Comparison of ENCODE assay signal across 1 cellular context in the genomic region with DNA sequence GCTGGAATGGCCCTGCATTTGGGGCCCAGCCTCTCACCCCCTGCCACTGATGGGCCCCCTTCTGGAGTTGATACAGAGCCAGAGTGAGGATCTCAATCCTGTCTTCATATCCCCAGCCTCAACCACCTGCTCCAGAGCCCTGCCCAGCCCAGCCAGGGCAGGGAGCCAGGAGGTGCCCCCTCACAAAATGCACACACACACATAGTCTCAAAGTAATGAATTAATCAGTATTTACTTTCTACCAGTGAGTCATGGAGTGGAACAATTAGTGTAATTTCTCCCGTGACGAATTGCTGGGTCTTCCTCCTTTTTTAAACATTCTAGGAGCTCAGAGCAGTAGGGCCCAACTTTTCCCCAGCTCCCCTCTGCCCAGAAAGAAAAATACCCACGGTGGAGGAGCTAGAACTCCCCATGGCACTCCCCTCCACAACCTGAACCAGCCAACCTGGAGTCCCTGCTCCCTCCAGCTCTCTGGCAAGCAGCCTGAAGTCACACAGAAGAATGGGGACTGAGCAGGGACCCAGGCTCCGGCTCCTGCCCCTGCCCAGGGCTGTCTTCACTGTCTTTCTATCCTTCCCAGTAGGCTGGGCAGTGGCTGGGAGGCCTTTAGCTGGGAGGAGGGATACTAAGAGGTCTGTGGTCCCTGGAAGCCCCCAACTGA.
TF ChIP-seq lines count a peak whose summit lies in the region.

No MANE protein-coding gene starts in this region.

TF ChIP-seq in HEK293, 187 proteins besides CTCF, POLR2A, EP300 and RAD21 (continued from another document and continues in another):
- TF ChIP-seq, protein P1, sequence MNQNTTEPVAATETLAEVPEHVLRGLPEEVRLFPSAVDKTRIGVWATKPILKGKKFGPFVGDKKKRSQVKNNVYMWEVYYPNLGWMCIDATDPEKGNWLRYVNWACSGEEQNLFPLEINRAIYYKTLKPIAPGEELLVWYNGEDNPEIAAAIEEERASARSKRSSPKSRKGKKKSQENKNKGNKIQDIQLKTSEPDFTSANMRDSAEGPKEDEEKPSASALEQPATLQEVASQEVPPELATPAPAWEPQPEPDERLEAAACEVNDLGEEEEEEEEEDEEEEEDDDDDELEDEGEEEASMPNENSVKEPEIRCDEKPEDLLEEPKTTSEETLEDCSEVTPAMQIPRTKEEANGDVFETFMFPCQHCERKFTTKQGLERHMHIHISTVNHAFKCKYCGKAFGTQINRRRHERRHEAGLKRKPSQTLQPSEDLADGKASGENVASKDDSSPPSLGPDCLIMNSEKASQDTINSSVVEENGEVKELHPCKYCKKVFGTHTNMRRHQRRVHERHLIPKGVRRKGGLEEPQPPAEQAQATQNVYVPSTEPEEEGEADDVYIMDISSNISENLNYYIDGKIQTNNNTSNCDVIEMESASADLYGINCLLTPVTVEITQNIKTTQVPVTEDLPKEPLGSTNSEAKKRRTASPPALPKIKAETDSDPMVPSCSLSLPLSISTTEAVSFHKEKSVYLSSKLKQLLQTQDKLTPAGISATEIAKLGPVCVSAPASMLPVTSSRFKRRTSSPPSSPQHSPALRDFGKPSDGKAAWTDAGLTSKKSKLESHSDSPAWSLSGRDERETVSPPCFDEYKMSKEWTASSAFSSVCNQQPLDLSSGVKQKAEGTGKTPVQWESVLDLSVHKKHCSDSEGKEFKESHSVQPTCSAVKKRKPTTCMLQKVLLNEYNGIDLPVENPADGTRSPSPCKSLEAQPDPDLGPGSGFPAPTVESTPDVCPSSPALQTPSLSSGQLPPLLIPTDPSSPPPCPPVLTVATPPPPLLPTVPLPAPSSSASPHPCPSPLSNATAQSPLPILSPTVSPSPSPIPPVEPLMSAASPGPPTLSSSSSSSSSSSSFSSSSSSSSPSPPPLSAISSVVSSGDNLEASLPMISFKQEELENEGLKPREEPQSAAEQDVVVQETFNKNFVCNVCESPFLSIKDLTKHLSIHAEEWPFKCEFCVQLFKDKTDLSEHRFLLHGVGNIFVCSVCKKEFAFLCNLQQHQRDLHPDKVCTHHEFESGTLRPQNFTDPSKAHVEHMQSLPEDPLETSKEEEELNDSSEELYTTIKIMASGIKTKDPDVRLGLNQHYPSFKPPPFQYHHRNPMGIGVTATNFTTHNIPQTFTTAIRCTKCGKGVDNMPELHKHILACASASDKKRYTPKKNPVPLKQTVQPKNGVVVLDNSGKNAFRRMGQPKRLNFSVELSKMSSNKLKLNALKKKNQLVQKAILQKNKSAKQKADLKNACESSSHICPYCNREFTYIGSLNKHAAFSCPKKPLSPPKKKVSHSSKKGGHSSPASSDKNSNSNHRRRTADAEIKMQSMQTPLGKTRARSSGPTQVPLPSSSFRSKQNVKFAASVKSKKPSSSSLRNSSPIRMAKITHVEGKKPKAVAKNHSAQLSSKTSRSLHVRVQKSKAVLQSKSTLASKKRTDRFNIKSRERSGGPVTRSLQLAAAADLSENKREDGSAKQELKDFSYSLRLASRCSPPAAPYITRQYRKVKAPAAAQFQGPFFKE (tag by site-specific recombination; IDR thresholded peaks at IDR 0.05; ENCODE audit: borderline replicate concordance): no peak
- TF ChIP-seq YY2 (tag by site-specific recombination; IDR thresholded peaks at IDR 0.05): no peak
- no peak for TF ChIP-seq ZSCAN30 (tag by site-specific recombination; IDR thresholded peaks at IDR 0.05)
- TF ChIP-seq, protein P2, sequence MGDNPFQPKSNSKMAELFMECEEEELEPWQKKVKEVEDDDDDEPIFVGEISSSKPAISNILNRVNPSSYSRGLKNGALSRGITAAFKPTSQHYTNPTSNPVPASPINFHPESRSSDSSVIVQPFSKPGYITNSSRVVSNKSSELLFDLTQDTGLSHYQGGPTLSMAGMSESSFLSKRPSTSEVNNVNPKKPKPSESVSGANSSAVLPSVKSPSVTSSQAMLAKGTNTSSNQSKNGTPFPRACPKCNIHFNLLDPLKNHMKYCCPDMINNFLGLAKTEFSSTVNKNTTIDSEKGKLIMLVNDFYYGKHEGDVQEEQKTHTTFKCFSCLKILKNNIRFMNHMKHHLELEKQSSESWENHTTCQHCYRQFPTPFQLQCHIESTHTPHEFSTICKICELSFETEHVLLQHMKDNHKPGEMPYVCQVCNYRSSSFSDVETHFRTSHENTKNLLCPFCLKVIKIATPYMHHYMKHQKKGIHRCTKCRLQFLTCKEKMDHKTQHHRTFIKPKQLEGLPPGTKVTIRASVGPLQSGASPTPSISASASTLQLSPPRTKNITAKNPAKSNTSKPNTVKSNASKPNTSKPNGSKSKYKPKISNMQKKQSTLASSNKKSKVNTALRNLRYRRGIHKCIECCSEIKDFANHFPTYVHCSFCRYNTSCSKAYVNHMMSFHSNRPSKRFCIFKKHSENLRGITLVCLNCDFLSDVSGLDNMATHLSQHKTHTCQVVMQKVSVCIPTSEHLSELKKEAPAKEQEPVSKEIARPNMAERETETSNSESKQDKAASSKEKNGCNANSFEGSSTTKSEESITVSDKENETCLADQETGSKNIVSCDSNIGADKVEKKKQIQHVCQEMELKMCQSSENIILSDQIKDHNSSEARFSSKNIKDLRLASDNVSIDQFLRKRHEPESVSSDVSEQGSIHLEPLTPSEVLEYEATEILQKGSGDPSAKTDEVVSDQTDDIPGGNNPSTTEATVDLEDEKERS (tag by site-specific recombination; IDR thresholded peaks at IDR 0.05): no peak
- TF ChIP-seq ZNF660 (tag by site-specific recombination; IDR thresholded peaks at IDR 0.05): 0 out of 2 replicates have a peak, but pooled peaks have one; percentile 39
- TF ChIP-seq, protein P3, sequence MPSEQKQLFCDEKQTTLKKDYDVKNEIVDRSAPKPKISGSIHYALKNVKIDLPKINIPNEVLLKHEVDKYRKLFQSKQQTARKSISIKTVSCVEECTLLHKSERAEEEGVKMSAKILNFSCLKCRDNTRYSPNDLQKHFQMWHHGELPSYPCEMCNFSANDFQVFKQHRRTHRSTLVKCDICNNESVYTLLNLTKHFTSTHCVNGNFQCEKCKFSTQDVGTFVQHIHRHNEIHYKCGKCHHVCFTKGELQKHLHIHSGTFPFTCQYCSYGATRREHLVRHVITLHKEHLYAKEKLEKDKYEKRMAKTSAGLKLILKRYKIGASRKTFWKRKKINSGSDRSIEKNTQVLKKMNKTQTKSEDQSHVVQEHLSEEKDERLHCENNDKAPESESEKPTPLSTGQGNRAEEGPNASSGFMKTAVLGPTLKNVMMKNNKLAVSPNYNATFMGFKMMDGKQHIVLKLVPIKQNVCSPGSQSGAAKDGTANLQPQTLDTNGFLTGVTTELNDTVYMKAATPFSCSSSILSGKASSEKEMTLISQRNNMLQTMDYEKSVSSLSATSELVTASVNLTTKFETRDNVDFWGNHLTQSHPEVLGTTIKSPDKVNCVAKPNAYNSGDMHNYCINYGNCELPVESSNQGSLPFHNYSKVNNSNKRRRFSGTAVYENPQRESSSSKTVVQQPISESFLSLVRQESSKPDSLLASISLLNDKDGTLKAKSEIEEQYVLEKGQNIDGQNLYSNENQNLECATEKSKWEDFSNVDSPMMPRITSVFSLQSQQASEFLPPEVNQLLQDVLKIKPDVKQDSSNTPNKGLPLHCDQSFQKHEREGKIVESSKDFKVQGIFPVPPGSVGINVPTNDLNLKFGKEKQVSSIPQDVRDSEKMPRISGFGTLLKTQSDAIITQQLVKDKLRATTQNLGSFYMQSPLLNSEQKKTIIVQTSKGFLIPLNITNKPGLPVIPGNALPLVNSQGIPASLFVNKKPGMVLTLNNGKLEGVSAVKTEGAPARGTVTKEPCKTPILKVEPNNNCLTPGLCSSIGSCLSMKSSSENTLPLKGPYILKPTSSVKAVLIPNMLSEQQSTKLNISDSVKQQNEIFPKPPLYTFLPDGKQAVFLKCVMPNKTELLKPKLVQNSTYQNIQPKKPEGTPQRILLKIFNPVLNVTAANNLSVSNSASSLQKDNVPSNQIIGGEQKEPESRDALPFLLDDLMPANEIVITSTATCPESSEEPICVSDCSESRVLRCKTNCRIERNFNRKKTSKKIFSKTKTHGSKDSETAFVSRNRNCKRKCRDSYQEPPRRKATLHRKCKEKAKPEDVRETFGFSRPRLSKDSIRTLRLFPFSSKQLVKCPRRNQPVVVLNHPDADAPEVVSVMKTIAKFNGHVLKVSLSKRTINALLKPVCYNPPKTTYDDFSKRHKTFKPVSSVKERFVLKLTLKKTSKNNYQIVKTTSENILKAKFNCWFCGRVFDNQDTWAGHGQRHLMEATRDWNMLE (tag by site-specific recombination; conservative IDR thresholded peaks at IDR 0.05; ENCODE audit: low read depth): no peak
- TF ChIP-seq ZFP37 (tag by site-specific recombination; IDR thresholded peaks at IDR 0.05): no peak
- TF ChIP-seq, protein P4, sequence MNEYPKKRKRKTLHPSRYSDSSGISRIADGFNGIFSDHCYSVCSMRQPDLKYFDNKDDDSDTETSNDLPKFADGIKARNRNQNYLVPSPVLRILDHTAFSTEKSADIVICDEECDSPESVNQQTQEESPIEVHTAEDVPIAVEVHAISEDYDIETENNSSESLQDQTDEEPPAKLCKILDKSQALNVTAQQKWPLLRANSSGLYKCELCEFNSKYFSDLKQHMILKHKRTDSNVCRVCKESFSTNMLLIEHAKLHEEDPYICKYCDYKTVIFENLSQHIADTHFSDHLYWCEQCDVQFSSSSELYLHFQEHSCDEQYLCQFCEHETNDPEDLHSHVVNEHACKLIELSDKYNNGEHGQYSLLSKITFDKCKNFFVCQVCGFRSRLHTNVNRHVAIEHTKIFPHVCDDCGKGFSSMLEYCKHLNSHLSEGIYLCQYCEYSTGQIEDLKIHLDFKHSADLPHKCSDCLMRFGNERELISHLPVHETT (tag by site-specific recombination; IDR thresholded peaks at IDR 0.05): no peak
- TF ChIP-seq EGR2 (tag by site-specific recombination; IDR thresholded peaks at IDR 0.05; ENCODE audit: low read depth): no peak
- peak; percentile 74 for TF ChIP-seq ZNF366 (tag by site-specific recombination; conservative IDR thresholded peaks at IDR 0.05)
- TF ChIP-seq, protein P5, sequence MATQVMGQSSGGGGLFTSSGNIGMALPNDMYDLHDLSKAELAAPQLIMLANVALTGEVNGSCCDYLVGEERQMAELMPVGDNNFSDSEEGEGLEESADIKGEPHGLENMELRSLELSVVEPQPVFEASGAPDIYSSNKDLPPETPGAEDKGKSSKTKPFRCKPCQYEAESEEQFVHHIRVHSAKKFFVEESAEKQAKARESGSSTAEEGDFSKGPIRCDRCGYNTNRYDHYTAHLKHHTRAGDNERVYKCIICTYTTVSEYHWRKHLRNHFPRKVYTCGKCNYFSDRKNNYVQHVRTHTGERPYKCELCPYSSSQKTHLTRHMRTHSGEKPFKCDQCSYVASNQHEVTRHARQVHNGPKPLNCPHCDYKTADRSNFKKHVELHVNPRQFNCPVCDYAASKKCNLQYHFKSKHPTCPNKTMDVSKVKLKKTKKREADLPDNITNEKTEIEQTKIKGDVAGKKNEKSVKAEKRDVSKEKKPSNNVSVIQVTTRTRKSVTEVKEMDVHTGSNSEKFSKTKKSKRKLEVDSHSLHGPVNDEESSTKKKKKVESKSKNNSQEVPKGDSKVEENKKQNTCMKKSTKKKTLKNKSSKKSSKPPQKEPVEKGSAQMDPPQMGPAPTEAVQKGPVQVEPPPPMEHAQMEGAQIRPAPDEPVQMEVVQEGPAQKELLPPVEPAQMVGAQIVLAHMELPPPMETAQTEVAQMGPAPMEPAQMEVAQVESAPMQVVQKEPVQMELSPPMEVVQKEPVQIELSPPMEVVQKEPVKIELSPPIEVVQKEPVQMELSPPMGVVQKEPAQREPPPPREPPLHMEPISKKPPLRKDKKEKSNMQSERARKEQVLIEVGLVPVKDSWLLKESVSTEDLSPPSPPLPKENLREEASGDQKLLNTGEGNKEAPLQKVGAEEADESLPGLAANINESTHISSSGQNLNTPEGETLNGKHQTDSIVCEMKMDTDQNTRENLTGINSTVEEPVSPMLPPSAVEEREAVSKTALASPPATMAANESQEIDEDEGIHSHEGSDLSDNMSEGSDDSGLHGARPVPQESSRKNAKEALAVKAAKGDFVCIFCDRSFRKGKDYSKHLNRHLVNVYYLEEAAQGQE (tag by site-specific recombination; IDR thresholded peaks at IDR 0.05): no peak
- TF ChIP-seq KLF7 (tag by site-specific recombination; IDR thresholded peaks at IDR 0.05; ENCODE audit: borderline replicate concordance): no peak
- TF ChIP-seq ZNF544 (tag by site-specific recombination; IDR thresholded peaks at IDR 0.05): no peak
- TF ChIP-seq, protein P6, sequence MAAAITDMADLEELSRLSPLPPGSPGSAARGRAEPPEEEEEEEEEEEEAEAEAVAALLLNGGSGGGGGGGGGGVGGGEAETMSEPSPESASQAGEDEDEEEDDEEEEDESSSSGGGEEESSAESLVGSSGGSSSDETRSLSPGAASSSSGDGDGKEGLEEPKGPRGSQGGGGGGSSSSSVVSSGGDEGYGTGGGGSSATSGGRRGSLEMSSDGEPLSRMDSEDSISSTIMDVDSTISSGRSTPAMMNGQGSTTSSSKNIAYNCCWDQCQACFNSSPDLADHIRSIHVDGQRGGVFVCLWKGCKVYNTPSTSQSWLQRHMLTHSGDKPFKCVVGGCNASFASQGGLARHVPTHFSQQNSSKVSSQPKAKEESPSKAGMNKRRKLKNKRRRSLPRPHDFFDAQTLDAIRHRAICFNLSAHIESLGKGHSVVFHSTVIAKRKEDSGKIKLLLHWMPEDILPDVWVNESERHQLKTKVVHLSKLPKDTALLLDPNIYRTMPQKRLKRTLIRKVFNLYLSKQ (tag by site-specific recombination; IDR thresholded peaks at IDR 0.05; ENCODE audit: borderline replicate concordance): no peak
- no peak for TF ChIP-seq KLF8 (tag by site-specific recombination; IDR thresholded peaks at IDR 0.05)
- no peak for TF ChIP-seq ZNF223 (tag by site-specific recombination; IDR thresholded peaks at IDR 0.05)
- TF ChIP-seq ZNF404 (tag by site-specific recombination; IDR thresholded peaks at IDR 0.05): no peak
- no peak for TF ChIP-seq ZNF114 (tag by site-specific recombination; IDR thresholded peaks at IDR 0.05)
- TF ChIP-seq ZNF548 (tag by site-specific recombination; IDR thresholded peaks at IDR 0.05): no peak
- TF ChIP-seq SCRT2 (tag by site-specific recombination; IDR thresholded peaks at IDR 0.05): no peak
- no peak for TF ChIP-seq MZF1 (tag by site-specific recombination; IDR thresholded peaks at IDR 0.05; ENCODE audit: borderline replicate concordance)
- no peak for TF ChIP-seq ZNF585B (tag by site-specific recombination; IDR thresholded peaks at IDR 0.05)
- TF ChIP-seq, protein P7, sequence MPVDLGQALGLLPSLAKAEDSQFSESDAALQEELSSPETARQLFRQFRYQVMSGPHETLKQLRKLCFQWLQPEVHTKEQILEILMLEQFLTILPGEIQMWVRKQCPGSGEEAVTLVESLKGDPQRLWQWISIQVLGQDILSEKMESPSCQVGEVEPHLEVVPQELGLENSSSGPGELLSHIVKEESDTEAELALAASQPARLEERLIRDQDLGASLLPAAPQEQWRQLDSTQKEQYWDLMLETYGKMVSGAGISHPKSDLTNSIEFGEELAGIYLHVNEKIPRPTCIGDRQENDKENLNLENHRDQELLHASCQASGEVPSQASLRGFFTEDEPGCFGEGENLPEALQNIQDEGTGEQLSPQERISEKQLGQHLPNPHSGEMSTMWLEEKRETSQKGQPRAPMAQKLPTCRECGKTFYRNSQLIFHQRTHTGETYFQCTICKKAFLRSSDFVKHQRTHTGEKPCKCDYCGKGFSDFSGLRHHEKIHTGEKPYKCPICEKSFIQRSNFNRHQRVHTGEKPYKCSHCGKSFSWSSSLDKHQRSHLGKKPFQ (tag by site-specific recombination; IDR thresholded peaks at IDR 0.05): no peak
- TF ChIP-seq, protein P8, sequence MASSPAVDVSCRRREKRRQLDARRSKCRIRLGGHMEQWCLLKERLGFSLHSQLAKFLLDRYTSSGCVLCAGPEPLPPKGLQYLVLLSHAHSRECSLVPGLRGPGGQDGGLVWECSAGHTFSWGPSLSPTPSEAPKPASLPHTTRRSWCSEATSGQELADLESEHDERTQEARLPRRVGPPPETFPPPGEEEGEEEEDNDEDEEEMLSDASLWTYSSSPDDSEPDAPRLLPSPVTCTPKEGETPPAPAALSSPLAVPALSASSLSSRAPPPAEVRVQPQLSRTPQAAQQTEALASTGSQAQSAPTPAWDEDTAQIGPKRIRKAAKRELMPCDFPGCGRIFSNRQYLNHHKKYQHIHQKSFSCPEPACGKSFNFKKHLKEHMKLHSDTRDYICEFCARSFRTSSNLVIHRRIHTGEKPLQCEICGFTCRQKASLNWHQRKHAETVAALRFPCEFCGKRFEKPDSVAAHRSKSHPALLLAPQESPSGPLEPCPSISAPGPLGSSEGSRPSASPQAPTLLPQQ (tag by site-specific recombination; IDR thresholded peaks at IDR 0.05): peak; percentile 56
